In genomic region chr19:2478324-2478755, GRCh38 we compare ENCODE assay signal across 8 cellular contexts. TPM values are rescaled to one million over a fixed set of nuclear protein-coding genes. Genes with fewer than 3 reads are reported as not detected.
DNase-seq lines count a peak whose midpoint lies in the region; ATAC-seq and TF ChIP-seq lines count a peak whose summit lies in the region.

No MANE protein-coding gene starts in this region.

- no peaks in the 10 kb centered on the region for H3K9me2 ChIP-seq in hepatocyte (replicated peaks; ENCODE audit: insufficient read depth)

- DNase-seq in activated gamma-delta T cell treated with Interleukin-2 at 50 U/mL for 16 hours (peak; percentile 50), activated gamma-delta T cell (lab: John Stamatoyannopoulos, UW) (no peak), RPMI7951 (ENCODE audit: low read depth) (peak; percentile 85), ascending aorta (ENCODE audit: low spot score in 2 of 2) (peak; percentile 53 to 85), hepatocyte (ENCODE audit: low spot score) (peak; percentile 78), retina (peak; percentile 51), COLO829 (ENCODE audit: low spot score) (no peak)

- TF ChIP-seq CTCF in ascending aorta (IDR thresholded peaks at IDR 0.05): peak in 2 of 3 experiments; percentile 19 to 27
- TF ChIP-seq CTCF in hepatocyte (IDR thresholded peaks at IDR 0.05; ENCODE audit: poor library complexity): peak; percentile 22

- H3K36me3 ChIP-seq in ascending aorta: peaks cover 11 to 15% of the 10 kb centered on the region in 2 donors
- no peaks in the 10 kb centered on the region for H3K36me3 ChIP-seq in hepatocyte (replicated peaks; ENCODE audit: insufficient read depth, low read depth)

- H3K9me3 ChIP-seq in ascending aorta (peaks cover 0 to 3% of the 10 kb centered on the region in 2 donors), hepatocyte (ENCODE audit: low read depth) (no peaks in the 10 kb centered on the region)

- 8% methylated on average over 18 of the region's 18 CpGs for WGBS in hepatocyte (ENCODE audit: low lambda C conversion rate, missing lambda C conversion rate)

- H3K4me3 ChIP-seq in ascending aorta: peak overlapping the region; percentile 94 to 98
- peak overlapping the region; percentile 31 for H3K4me3 ChIP-seq in hepatocyte

- peaks cover 19% of the 10 kb centered on the region for H3K79me2 ChIP-seq in hepatocyte

- H3K27ac ChIP-seq in ascending aorta (peak overlapping the region; percentile 88 to 90), hepatocyte (peak overlapping the region; percentile 77)

- no peak overlapping the region for H2AFZ ChIP-seq in hepatocyte

- intact Hi-C loops in ascending aorta (cut with DNase I): loop anchor here (1.0 to 5.0 kb wide), 2 partner anchors 66 to 149 kb away; no protein-coding TSS in a partner anchor

- H4K20me1 ChIP-seq in hepatocyte (ENCODE audit: insufficient read depth, poor library complexity, severe bottlenecking): peaks cover 17% of the 10 kb centered on the region

- H3K4me2 ChIP-seq in hepatocyte: peak overlapping the region; percentile 85

- no peak for ATAC-seq in GM21619 (IDR thresholded peaks at IDR 0.05; ENCODE audit: unreplicated experiment)

- H3K4me1 ChIP-seq in ascending aorta: peaks cover 7 to 16% of the 10 kb centered on the region in 2 donors
- H3K4me1 ChIP-seq in hepatocyte (ENCODE audit: insufficient read depth): peaks cover 20% of the 10 kb centered on the region

- H3K27me3 ChIP-seq in ascending aorta (no peaks in the 10 kb centered on the region), hepatocyte (no peaks in the 10 kb centered on the region)

RNA-seq across cellular contexts. Expression of gene GADD45B, which starts 2.4 kb away (rescaled TPM):
- total RNA-seq in RPMI7951 (2014; rRNA removed; shearing (Covaris generic)): 23.5 and 28.4 TPM in 2 replicates
- total RNA-seq in ascending aorta (514 TPM), hepatocyte (126 and 129 TPM in 2 replicates)
- polyA plus RNA-seq in hepatocyte: 229 and 299 TPM in 2 replicates

RNA-seq across cellular contexts. Expression of gene LMNB2, which starts 21.6 kb away (rescaled TPM):
- total RNA-seq in RPMI7951 (2014; rRNA removed; shearing (Covaris generic)): 63.8 and 108 TPM in 2 replicates
- total RNA-seq in ascending aorta (38.7 TPM), hepatocyte (44.7 and 48.4 TPM in 2 replicates)
- polyA plus RNA-seq in hepatocyte: 28.9 and 42.0 TPM in 2 replicates

RNA-seq across cellular contexts. Expression of gene TIMM13, which starts 51.0 kb away (rescaled TPM):
- 47.9 and 71.4 TPM in 2 replicates for total RNA-seq in RPMI7951 (2014; rRNA removed; shearing (Covaris generic))
- total RNA-seq in ascending aorta (55.0 TPM), hepatocyte (38.3 and 47.4 TPM in 2 replicates)
- 188 and 213 TPM in 2 replicates for polyA plus RNA-seq in hepatocyte

Comparison
In these comparisons a context has a peak if more than half of its experiments do, and no peak if none do; other contexts are left out.
1. DNase-seq: peak in activated gamma-delta T cell treated with Interleukin-2 at 50 U/mL for 16 hours (single experiment), RPMI7951 (single experiment), ascending aorta (2 of 2), hepatocyte (single experiment) and retina (single experiment); none in activated gamma-delta T cell (single experiment) and COLO829 (single experiment).